ENCODE assay signal across 37 cellular contexts in the genomic region with DNA sequence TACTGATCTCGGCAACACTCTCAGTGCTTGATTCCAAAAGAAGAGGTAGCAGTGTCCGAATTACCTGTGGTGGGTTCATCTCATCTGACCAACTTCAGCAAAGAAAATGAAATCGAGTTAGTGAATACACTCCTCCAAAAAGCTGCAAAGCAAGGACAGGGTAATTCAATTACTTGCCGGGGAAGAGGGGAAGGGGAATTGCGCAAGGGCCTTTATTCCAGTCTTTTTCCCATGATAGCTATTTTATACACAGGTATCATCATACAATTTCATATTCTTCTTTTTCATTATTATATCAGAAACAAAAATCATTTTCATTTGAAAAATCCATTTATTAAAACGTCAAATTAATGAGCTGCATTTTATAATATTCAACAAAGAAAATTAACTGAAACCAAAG.
"Had no signal": no experiment of that assay in that cellular context is flagged by ENCODE, and none has a peak within 500 bp of the region (broad histone marks: within the 10 kb centered on the region; RNA-seq: fewer than 3 reads in every experiment).

No MANE protein-coding gene starts in this region.

- ATAC-seq: activated CD4-positive, CD25-positive, alpha-beta regulatory T cell treated with anti-CD3 and anti-CD28 coated beads, Interleukin-2, amount 50 U/mL, for 24 hours; activated CD8-positive, alpha-beta memory T cell treated with anti-CD3 and anti-CD28 coated beads, Interleukin-2, amount 10 ng/mL, durations not matched to agents 7 days and 5 days; activated CD8-positive, alpha-beta T cell treated with anti-CD3 and anti-CD28 coated beads, Interleukin-2, amount 10 ng/mL, durations not matched to agents 7 days and 5 days; activated naive CD8-positive, alpha-beta T cell treated with anti-CD3 and anti-CD28 coated beads, Interleukin-2, amount 50 U/mL, for 24 hours; body of pancreas; effector memory CD8-positive, alpha-beta T cell; foreskin keratinocyte; gastrocnemius medialis; T-helper 17 cell had no signal

- H3K9me3 ChIP-seq: adrenal gland, body of pancreas, esophagus muscularis mucosa, gastrocnemius medialis had no signal

- H3K27ac ChIP-seq: adrenal gland, body of pancreas, esophagus muscularis mucosa, foreskin keratinocyte, gastrocnemius medialis, WERI-Rb-1 had no signal

- H3K27me3 ChIP-seq: adrenal gland, body of pancreas, esophagus muscularis mucosa, foreskin keratinocyte, gastrocnemius medialis had no signal

- H3K4me3 Mint-ChIP-seq: activated B cell treated with CpG ODN at 0.5 μM for 24 hours; activated CD8-positive, alpha-beta memory T cell treated with anti-CD3 and anti-CD28 coated beads, Interleukin-2, amount 10 ng/mL, durations not matched to agents 7 days and 5 days; activated CD8-positive, alpha-beta T cell treated with anti-CD3 and anti-CD28 coated beads, Interleukin-2, amount 10 ng/mL, durations not matched to agents 7 days and 5 days; activated naive CD4-positive, alpha-beta T cell treated with anti-CD3 and anti-CD28 coated beads for 36 hours; activated naive CD4-positive, alpha-beta T cell treated with anti-CD3 and anti-CD28 coated beads, Interleukin-2, amount 50 U/mL, for 24 hours; activated naive CD8-positive, alpha-beta T cell treated with anti-CD3 and anti-CD28 coated beads for 36 hours; activated naive CD8-positive, alpha-beta T cell treated with anti-CD3 and anti-CD28 coated beads, Interleukin-2, amount 50 U/mL, for 24 hours; activated T-helper 1 cell treated with anti-CD3 and anti-CD28 coated beads, Interleukin-12 subunit alpha, Interleukin-12 subunit beta, Interleukin-2, Interleukin-4 antibody, amounts not matched to agents 30 ng/mL and 10 ng/mL and 1 ng/mL, durations not matched to agents 14 hours and 24 hours and 36 hours; effector memory CD8-positive, alpha-beta T cell; T-helper 17 cell; T-helper 2 cell treated with Interferon-gamma antibody and Interleukin-4, amounts not matched to agents 5 μg/mL and 100 μg/mL, for 36 hours had no signal

- H3K4me3 ChIP-seq: adrenal gland, body of pancreas, esophagus muscularis mucosa, gastrocnemius medialis had no signal

- H3K27me3 Mint-ChIP-seq: activated B cell treated with CpG ODN at 0.5 μM for 24 hours; activated CD8-positive, alpha-beta memory T cell treated with anti-CD3 and anti-CD28 coated beads, Interleukin-2, amount 10 ng/mL, durations not matched to agents 7 days and 5 days; activated naive CD4-positive, alpha-beta T cell treated with anti-CD3 and anti-CD28 coated beads, Interleukin-2, amount 50 U/mL, for 24 hours; activated naive CD8-positive, alpha-beta T cell treated with anti-CD3 and anti-CD28 coated beads for 36 hours; activated naive CD8-positive, alpha-beta T cell treated with anti-CD3 and anti-CD28 coated beads, Interleukin-2, amount 50 U/mL, for 24 hours; effector memory CD8-positive, alpha-beta T cell; T-helper 17 cell had no signal

- H3K4me1 ChIP-seq: body of pancreas, gastrocnemius medialis had no signal

- FAIRE-seq: colon had no signal

- H3K9me3 Mint-ChIP-seq: activated B cell treated with CpG ODN at 0.5 μM for 24 hours; activated naive CD4-positive, alpha-beta T cell treated with anti-CD3 and anti-CD28 coated beads for 36 hours; activated naive CD4-positive, alpha-beta T cell treated with anti-CD3 and anti-CD28 coated beads, Interleukin-2, amount 50 U/mL, for 24 hours; activated naive CD8-positive, alpha-beta T cell treated with anti-CD3 and anti-CD28 coated beads for 36 hours; activated naive CD8-positive, alpha-beta T cell treated with anti-CD3 and anti-CD28 coated beads, Interleukin-2, amount 50 U/mL, for 24 hours; activated T-helper 1 cell treated with anti-CD3 and anti-CD28 coated beads, Interleukin-12 subunit alpha, Interleukin-12 subunit beta, Interleukin-2, Interleukin-4 antibody, amounts not matched to agents 30 ng/mL and 10 ng/mL and 1 ng/mL, durations not matched to agents 14 hours and 24 hours and 36 hours; activated T-helper 2 cell treated with anti-CD3 and anti-CD28 coated beads, Interferon-gamma antibody, Interleukin-2, Interleukin-4, amounts not matched to agents 10 μg/mL and 5 μg/mL and 100 μg/mL, durations not matched to agents 14 hours and 24 hours and 36 hours; effector memory CD8-positive, alpha-beta T cell; T-helper 2 cell treated with Interferon-gamma antibody and Interleukin-4, amounts not matched to agents 5 μg/mL and 100 μg/mL, for 36 hours had no signal

- H3K27ac Mint-ChIP-seq: activated B cell treated with CpG ODN at 0.5 μM for 24 hours; activated CD8-positive, alpha-beta memory T cell treated with anti-CD3 and anti-CD28 coated beads, Interleukin-2, amount 10 ng/mL, durations not matched to agents 7 days and 5 days; activated CD8-positive, alpha-beta T cell treated with anti-CD3 and anti-CD28 coated beads, Interleukin-2, amount 10 ng/mL, durations not matched to agents 7 days and 5 days; activated naive CD8-positive, alpha-beta T cell treated with anti-CD3 and anti-CD28 coated beads for 36 hours; activated T-helper 1 cell treated with anti-CD3 and anti-CD28 coated beads, Interleukin-12 subunit alpha, Interleukin-12 subunit beta, Interleukin-2, Interleukin-4 antibody, amounts not matched to agents 30 ng/mL and 10 ng/mL and 1 ng/mL, durations not matched to agents 14 hours and 24 hours and 36 hours; activated T-helper 2 cell treated with anti-CD3 and anti-CD28 coated beads, Interferon-gamma antibody, Interleukin-2, Interleukin-4, amounts not matched to agents 10 μg/mL and 5 μg/mL and 100 μg/mL, durations not matched to agents 14 hours and 24 hours and 36 hours; effector memory CD8-positive, alpha-beta T cell; T-helper 17 cell; T-helper 2 cell treated with Interferon-gamma antibody and Interleukin-4, amounts not matched to agents 5 μg/mL and 100 μg/mL, for 36 hours had no signal

- DNase-seq: activated B cell treated with CpG ODN at 0.5 μM for 24 hours; activated CD4-positive, alpha-beta T cell treated with anti-CD3 and anti-CD28 coated beads for 48 hours; activated CD4-positive, alpha-beta T cell treated with anti-CD3 and anti-CD28 coated beads, Interleukin-2, amount 50 U/mL, for 1 hour; activated CD4-positive, alpha-beta T cell treated with anti-CD3 and anti-CD28 coated beads, Interleukin-2, amount 50 U/mL, for 48 hours; activated CD8-positive, alpha-beta memory T cell treated with anti-CD3 and anti-CD28 coated beads, Interleukin-2, amount 10 ng/mL, durations not matched to agents 7 days and 5 days; activated CD8-positive, alpha-beta memory T cell treated with anti-CD3 and anti-CD28 coated beads, Interleukin-2, amount 50 U/mL, for 4 hours; activated CD8-positive, alpha-beta T cell treated with anti-CD3 and anti-CD28 coated beads, Interleukin-2, amount 10 ng/mL, durations not matched to agents 7 days and 5 days; activated effector memory CD4-positive, alpha-beta T cell treated with anti-CD3 and anti-CD28 coated beads, Interleukin-2, amount 50 U/mL, for 16 hours; activated naive CD4-positive, alpha-beta T cell treated with anti-CD3 and anti-CD28 coated beads for 36 hours; activated naive CD8-positive, alpha-beta T cell treated with anti-CD3 and anti-CD28 coated beads for 36 hours; activated naive CD8-positive, alpha-beta T cell treated with anti-CD3 and anti-CD28 coated beads, Interleukin-2, amount 50 U/mL, for 24 hours; activated T-cell treated with anti-CD3 and anti-CD28 coated beads, Interleukin-2, amount 50 U/mL, for 1 hour; activated T-cell treated with anti-CD3 and anti-CD28 coated beads, Interleukin-2, amount 50 U/mL, for 48 hours; adrenal gland; amygdala; aorta; body of pancreas; caudate nucleus; cortex of kidney; dermis blood vessel endothelial cell; effector CD4-positive, alpha-beta T cell; effector memory CD8-positive, alpha-beta T cell; erythroblast; foreskin keratinocyte; gastrocnemius medialis; glutamatergic neuron; T-helper 1 cell; T-helper 17 cell; T1000; WERI-Rb-1 had no signal
